19 cellular contexts compared by ENCODE assay signal in the genomic region with DNA sequence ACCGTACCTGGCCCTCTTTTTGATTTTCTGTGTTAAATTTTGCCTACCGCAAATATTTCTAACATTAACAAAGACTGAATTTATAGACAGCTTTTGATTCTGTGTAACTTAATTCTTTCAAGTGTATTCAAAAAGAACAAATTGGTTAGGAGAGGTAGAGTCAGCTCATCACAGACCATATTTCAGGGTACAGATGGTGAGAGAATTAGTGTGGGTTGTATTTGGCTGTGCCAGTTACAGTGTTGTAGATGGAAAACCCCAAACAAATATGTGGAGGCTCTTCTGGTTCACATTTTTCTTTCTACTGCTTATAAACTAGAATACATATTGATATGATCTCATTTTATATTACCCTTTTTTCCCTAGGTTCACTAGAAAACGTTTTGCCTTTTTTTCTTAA. TPM values are rescaled to one million over a fixed set of nuclear protein-coding genes. Genes with fewer than 3 reads are reported as not detected.
DNase-seq lines count a peak whose midpoint lies in the region; ATAC-seq lines count a peak whose summit lies in the region.
"Had no signal": no experiment of that assay in that cellular context is flagged by ENCODE, and none has a peak within 500 bp of the region (broad histone marks: within the 10 kb centered on the region; RNA-seq: fewer than 3 reads in every experiment).

No MANE protein-coding gene starts in this region.

- no peak overlapping the region for H3K4me3 Mint-ChIP-seq in activated naive CD4-positive, alpha-beta T cell treated with anti-CD3 and anti-CD28 coated beads for 36 hours
- H3K4me3 Mint-ChIP-seq in activated naive CD8-positive, alpha-beta T cell treated with anti-CD3 and anti-CD28 coated beads for 36 hours = no peak overlapping the region

- peaks cover 25% of the 10 kb centered on the region for H3K36me3 Mint-ChIP-seq in activated naive CD4-positive, alpha-beta T cell treated with anti-CD3 and anti-CD28 coated beads for 36 hours (ENCODE audit: low read depth)
- peaks cover 46% of the 10 kb centered on the region for H3K36me3 Mint-ChIP-seq in activated naive CD8-positive, alpha-beta T cell treated with anti-CD3 and anti-CD28 coated beads for 36 hours

- no peaks in the 10 kb centered on the region for H3K9me3 Mint-ChIP-seq in activated naive CD4-positive, alpha-beta T cell treated with anti-CD3 and anti-CD28 coated beads for 36 hours
- peaks cover 3% of the 10 kb centered on the region for H3K9me3 Mint-ChIP-seq in activated naive CD8-positive, alpha-beta T cell treated with anti-CD3 and anti-CD28 coated beads for 36 hours

- H3K27me3 Mint-ChIP-seq in activated naive CD4-positive, alpha-beta T cell treated with anti-CD3 and anti-CD28 coated beads for 36 hours (ENCODE audit: low read depth) = no peaks in the 10 kb centered on the region
- no peaks in the 10 kb centered on the region for H3K27me3 Mint-ChIP-seq in activated naive CD8-positive, alpha-beta T cell treated with anti-CD3 and anti-CD28 coated beads for 36 hours

- ATAC-seq in GM21390 (IDR thresholded peaks at IDR 0.05; ENCODE audit: unreplicated experiment) = no peak
- ATAC-seq: Panc1 had no signal

- peak overlapping the region; percentile 61 for H3K27ac Mint-ChIP-seq in activated naive CD4-positive, alpha-beta T cell treated with anti-CD3 and anti-CD28 coated beads for 36 hours
- peak overlapping the region; percentile 25 for H3K27ac Mint-ChIP-seq in activated naive CD8-positive, alpha-beta T cell treated with anti-CD3 and anti-CD28 coated beads for 36 hours

- peaks cover 73% of the 10 kb centered on the region for H3K4me1 Mint-ChIP-seq in activated naive CD4-positive, alpha-beta T cell treated with anti-CD3 and anti-CD28 coated beads for 36 hours (ENCODE audit: low read depth)
- H3K4me1 Mint-ChIP-seq in activated naive CD8-positive, alpha-beta T cell treated with anti-CD3 and anti-CD28 coated beads for 36 hours = peaks cover 57% of the 10 kb centered on the region

- intact Hi-C loops in activated naive CD4-positive, alpha-beta T cell treated with anti-CD3 and anti-CD28 coated beads for 36 hours (cut with micrococcal nuclease) = no loop called here

- CTCF ChIA-PET in activated naive CD4-positive, alpha-beta T cell treated with anti-CD3 and anti-CD28 coated beads for 36 hours (lab: Charles Lee) = interaction anchor here (2.1 kb wide), 1 partner anchor 14 kb away, joined by 7 read pairs; no protein-coding TSS in a partner anchor

- no peak for DNase-seq in activated naive CD4-positive, alpha-beta T cell treated with anti-CD3 and anti-CD28 coated beads for 36 hours
- DNase-seq in activated naive CD4-positive, alpha-beta T cell treated with anti-CD3 and anti-CD28 coated beads, Interleukin-2, amount 50 U/mL, for 16 hours = no peak
- peak; percentile 82 for DNase-seq in G401 (ENCODE audit: low spot score)
- no peak for DNase-seq in activated naive CD8-positive, alpha-beta T cell treated with anti-CD3 and anti-CD28 coated beads for 36 hours
- peak; percentile 30 for DNase-seq in superior temporal gyrus (ENCODE audit: extremely low spot score)
- no peak for DNase-seq in NCI-H2196 treated with DMSO at 0.1 percent for 48 hours (lab: John Stamatoyannopoulos, UW; ENCODE audit: unreplicated experiment)
- DNase-seq in DMS53 (lab: John Stamatoyannopoulos, UW) = no peak
- DNase-seq: EL; NCI-H1092; NCI-H1436; NCI-H187 treated with DMSO at 0.1 percent for 48 hours; NCI-H345; NCI-H774; NK-92 treated with Interleukin-12 subunit alpha and Interleukin-12 subunit beta, amount 100 ng/mL, for 24 hours; SIG-M5; SK-N-SH had no signal

- in situ Hi-C loops in G401 (cut with HindIII; ENCODE audit: low sequenced_read_pairs) = no loop called here

RNA-seq across cellular contexts. Expression of a gene that starts 11.1 kb away (rescaled TPM):
- total RNA-seq in activated naive CD4-positive, alpha-beta T cell treated with anti-CD3 and anti-CD28 coated beads for 36 hours = 10 to 100 TPM; 70.8 to 71.9 TPM
- total RNA-seq in G401 (2014; rRNA removed; shearing (Covaris generic)) = 7.6 and 16.7 TPM in 2 replicates
- 10 to 100 TPM; 67.2 to 67.7 TPM for total RNA-seq in activated naive CD8-positive, alpha-beta T cell treated with anti-CD3 and anti-CD28 coated beads for 36 hours

RNA-seq across cellular contexts. Expression of a gene that starts 42.2 kb away (rescaled TPM):
- total RNA-seq in activated naive CD4-positive, alpha-beta T cell treated with anti-CD3 and anti-CD28 coated beads for 36 hours = under 1 TPM; 0.20 to 0.31 TPM
- total RNA-seq in G401 (2014; rRNA removed; shearing (Covaris generic)) = not detected in 2 replicates
- total RNA-seq in activated naive CD8-positive, alpha-beta T cell treated with anti-CD3 and anti-CD28 coated beads for 36 hours = under 1 TPM; 0.16 to 0.21 TPM
- total RNA-seq: LHCN-M2 had no signal

Comparison
In these comparisons a context has a peak if more than half of its experiments do, and no peak if none do; other contexts are left out.
1. DNase-seq: peak in G401 (single experiment) and superior temporal gyrus (single experiment); none in activated naive CD4-positive, alpha-beta T cell treated with anti-CD3 and anti-CD28 coated beads for 36 hours (single experiment), activated naive CD4-positive, alpha-beta T cell treated with anti-CD3 and anti-CD28 coated beads, Interleukin-2, amount 50 U/mL, for 16 hours (single experiment), activated naive CD8-positive, alpha-beta T cell treated with anti-CD3 and anti-CD28 coated beads for 36 hours (single experiment), NCI-H2196 treated with DMSO at 0.1 percent for 48 hours (single experiment) and DMS53 (single experiment).